Comparison of ENCODE assay signal across 1 cellular context in genomic region chr16:89656435-89657121, GRCh38.
TF ChIP-seq lines count a peak whose summit lies in the region.

No MANE protein-coding gene starts in this region.

TF ChIP-seq in A549, 52 proteins besides CTCF, POLR2A, EP300 and RAD21 (continued from another document):
- TF ChIP-seq HES2 (IDR thresholded peaks at IDR 0.05) = no peak
- no peak for TF ChIP-seq MAX (IDR thresholded peaks at IDR 0.05)
- no peak for TF ChIP-seq ZC3H11A (IDR thresholded peaks at IDR 0.05)
